ENCODE assay signal across 1 cellular context in genomic region chr1:4309676-4310320, GRCh38.
TF ChIP-seq lines count a peak whose summit lies in the region.

No MANE protein-coding gene starts in this region.

TF ChIP-seq in GM23338, 12 proteins besides CTCF, POLR2A, EP300 and RAD21 (continued from another document):
- TF ChIP-seq, protein P1, sequence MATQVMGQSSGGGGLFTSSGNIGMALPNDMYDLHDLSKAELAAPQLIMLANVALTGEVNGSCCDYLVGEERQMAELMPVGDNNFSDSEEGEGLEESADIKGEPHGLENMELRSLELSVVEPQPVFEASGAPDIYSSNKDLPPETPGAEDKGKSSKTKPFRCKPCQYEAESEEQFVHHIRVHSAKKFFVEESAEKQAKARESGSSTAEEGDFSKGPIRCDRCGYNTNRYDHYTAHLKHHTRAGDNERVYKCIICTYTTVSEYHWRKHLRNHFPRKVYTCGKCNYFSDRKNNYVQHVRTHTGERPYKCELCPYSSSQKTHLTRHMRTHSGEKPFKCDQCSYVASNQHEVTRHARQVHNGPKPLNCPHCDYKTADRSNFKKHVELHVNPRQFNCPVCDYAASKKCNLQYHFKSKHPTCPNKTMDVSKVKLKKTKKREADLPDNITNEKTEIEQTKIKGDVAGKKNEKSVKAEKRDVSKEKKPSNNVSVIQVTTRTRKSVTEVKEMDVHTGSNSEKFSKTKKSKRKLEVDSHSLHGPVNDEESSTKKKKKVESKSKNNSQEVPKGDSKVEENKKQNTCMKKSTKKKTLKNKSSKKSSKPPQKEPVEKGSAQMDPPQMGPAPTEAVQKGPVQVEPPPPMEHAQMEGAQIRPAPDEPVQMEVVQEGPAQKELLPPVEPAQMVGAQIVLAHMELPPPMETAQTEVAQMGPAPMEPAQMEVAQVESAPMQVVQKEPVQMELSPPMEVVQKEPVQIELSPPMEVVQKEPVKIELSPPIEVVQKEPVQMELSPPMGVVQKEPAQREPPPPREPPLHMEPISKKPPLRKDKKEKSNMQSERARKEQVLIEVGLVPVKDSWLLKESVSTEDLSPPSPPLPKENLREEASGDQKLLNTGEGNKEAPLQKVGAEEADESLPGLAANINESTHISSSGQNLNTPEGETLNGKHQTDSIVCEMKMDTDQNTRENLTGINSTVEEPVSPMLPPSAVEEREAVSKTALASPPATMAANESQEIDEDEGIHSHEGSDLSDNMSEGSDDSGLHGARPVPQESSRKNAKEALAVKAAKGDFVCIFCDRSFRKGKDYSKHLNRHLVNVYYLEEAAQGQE (IDR thresholded peaks at IDR 0.05; ENCODE audit: unreplicated experiment), result no peak
- TF ChIP-seq JUNB (IDR thresholded peaks at IDR 0.05; ENCODE audit: unreplicated experiment), result no peak
- no peak for TF ChIP-seq EZH2phosphoT487 (IDR thresholded peaks at IDR 0.05; ENCODE audit: unreplicated experiment)
TF ChIP-seq in GM23338: peak in this region for 0.
